13 cellular contexts compared by ENCODE assay signal in genomic region chr7:70415179-70415972, GRCh38.
A peak's percentile ranks its signal among the peaks of the same experiment; 100 is the strongest.
DNase-seq lines count a peak whose midpoint lies in the region; ATAC-seq and TF ChIP-seq lines count a peak whose summit lies in the region.
"Had no signal": no experiment of that assay in that cellular context is flagged by ENCODE, and none has a peak within 500 bp of the region (broad histone marks: within the 10 kb centered on the region; RNA-seq: fewer than 3 reads in every experiment).

No MANE protein-coding gene starts in this region.

- DNase-seq in GM12864 (ENCODE audit: low read depth) (no peak), OCI-LY7 (ENCODE audit: low spot score) (peak; percentile 53), substantia nigra (lab: John Stamatoyannopoulos, UW) (no peak), NCI-H446 treated with DMSO at 0.1 percent for 48 hours (lab: John Stamatoyannopoulos, UW) (no peak), NCI-H510A treated with DMSO at 0.1 percent for 48 hours (lab: John Stamatoyannopoulos, UW) (no peak)
- no peak for DNase-seq in activated CD4-positive, CD25-positive, alpha-beta regulatory T cell (lab: John Stamatoyannopoulos, UW)
- DNase-seq: activated CD4-positive, alpha-beta T cell treated with anti-CD3 and anti-CD28 coated beads for 36 hours; DMS53; left colon; NCI-H187 treated with DMSO at 0.1 percent for 48 hours; uterus had no signal

- H3K36me3 ChIP-seq in OCI-LY7 (ENCODE audit: insufficient read depth, low read length): no peaks in the 10 kb centered on the region
- H3K36me3 ChIP-seq: uterus had no signal

- no peaks in the 10 kb centered on the region for H3K79me2 ChIP-seq in OCI-LY7 (ENCODE audit: insufficient read depth, low read depth, low read length)

- POLR2A ChIA-PET in OCI-LY7 (lab: Charles Lee): interaction anchor here (1.3 to 8.2 kb wide), 6 partner anchors 8 to 44 kb away, joined by 3 to 56 read pairs (median 8); no protein-coding TSS in a partner anchor

- no peaks in the 10 kb centered on the region for H3K9me2 ChIP-seq in OCI-LY7 (ENCODE audit: insufficient read depth, low read length)

- TF ChIP-seq CTCF in GM12864 (IDR thresholded peaks at IDR 0.05; ENCODE audit: low read depth, low read length, missing control alignments): no peak
- TF ChIP-seq CTCF in OCI-LY7 (conservative IDR thresholded peaks at IDR 0.05; ENCODE audit: low read length): no peak

- BruUV-seq in OCI-LY7 (replicated peaks; lab: Mats Ljungman, UMichigan): no TSS peak

- H3K4me3 ChIP-seq in GM12864 (ENCODE audit: low read depth, low read length) (peak overlapping the region; percentile 10), OCI-LY7 (ENCODE audit: low read depth, low read length, poor library complexity, severe bottlenecking) (no peak overlapping the region)
- H3K4me3 ChIP-seq: uterus had no signal

- intact Hi-C loops in OCI-LY7 (cut with micrococcal nuclease; ENCODE audit: unreplicated experiment): no loop called here

- CTCF ChIA-PET in OCI-LY7 (lab: Charles Lee; ENCODE audit: unreplicated experiment): interaction anchor here (0.5 to 1.0 kb wide), 2 partner anchors 141 to 281 kb away, joined by 3 to 4 read pairs; no protein-coding TSS in a partner anchor

- peak; percentile 49 for ATAC-seq in GM21367 (IDR thresholded peaks at IDR 0.05; ENCODE audit: unreplicated experiment)
- ATAC-seq in HG02938 (IDR thresholded peaks at IDR 0.05; ENCODE audit: unreplicated experiment): peak; percentile 56
- ATAC-seq: activated CD4-positive, alpha-beta T cell treated with anti-CD3 and anti-CD28 coated beads for 36 hours; left colon had no signal

- peak overlapping the region; percentile 66 for H2AFZ ChIP-seq in OCI-LY7 (ENCODE audit: low read length)

- H4K20me1 ChIP-seq in OCI-LY7 (ENCODE audit: insufficient read depth, low read length): no peaks in the 10 kb centered on the region

- H3K4me1 ChIP-seq in OCI-LY7 (ENCODE audit: insufficient read depth, low read length, poor library complexity, severe bottlenecking): peaks cover 72% of the 10 kb centered on the region
- H3K4me1 ChIP-seq: uterus had no signal

- peak overlapping the region; percentile 55 for H3K4me2 ChIP-seq in OCI-LY7 (ENCODE audit: low read length)

- H3K9me3 ChIP-seq in OCI-LY7 (ENCODE audit: low read length): no peaks in the 10 kb centered on the region
- H3K9me3 ChIP-seq: uterus had no signal

- peak overlapping the region; percentile 36 for H3K27ac ChIP-seq in OCI-LY7 (ENCODE audit: low read depth, low read length, poor library complexity, severe bottlenecking)
- no peak overlapping the region for H3K27ac ChIP-seq in substantia nigra (ENCODE audit: low read depth, low read length, poor library complexity, severe bottlenecking)
- H3K27ac ChIP-seq: uterus had no signal
